In genomic region chr22:50343541-50343935, GRCh38 we compare ENCODE assay signal across 8 cellular contexts. TPM values are rescaled to one million over a fixed set of nuclear protein-coding genes. Genes with fewer than 3 reads are reported as not detected.
DNase-seq lines count a peak whose midpoint lies in the region; ATAC-seq and TF ChIP-seq lines count a peak whose summit lies in the region.

No MANE protein-coding gene starts in this region.

- ATAC-seq in DND-41 (ENCODE audit: insufficient read depth, low read depth) = peak; percentile 10; the same call in 1 of the 3 replicates
- ATAC-seq in GM18498 (IDR thresholded peaks at IDR 0.05; ENCODE audit: unreplicated experiment) = no peak
- ATAC-seq in GM21447 (IDR thresholded peaks at IDR 0.05; ENCODE audit: unreplicated experiment) = no peak

- WGBS in esophagus muscularis mucosa = 2% methylated on average over 9 of the region's 9 CpGs

- peak overlapping the region; percentile 98 for H3K9ac ChIP-seq in DND-41 (ENCODE audit: low read depth, low read length)

- peaks cover 26% of the 10 kb centered on the region for H4K20me1 ChIP-seq in DND-41 (ENCODE audit: insufficient read depth, low read length)

- H3K36me3 Mint-ChIP-seq in progenitor cell of endocrine pancreas (ENCODE audit: insufficient read depth) = no peaks in the 10 kb centered on the region

- peaks cover 20% of the 10 kb centered on the region for H3K36me3 ChIP-seq in DND-41 (ENCODE audit: insufficient read depth, low read length)
- H3K36me3 ChIP-seq in Peyer's patch = peaks cover 0 to 5% (median 0%) of the 10 kb centered on the region in 3 donors
- H3K36me3 ChIP-seq in esophagus muscularis mucosa = no peaks in the 10 kb centered on the region

- H3K27ac ChIP-seq in DND-41 (ENCODE audit: low read length) (peak overlapping the region; percentile 83), Peyer's patch (peak overlapping the region; percentile 89 to 93 (median 90)), esophagus muscularis mucosa (replicated peaks in 1 of 4) (peak overlapping the region; percentile 83 to 90 (median 88))

- no peak for TF ChIP-seq EP300 in esophagus muscularis mucosa (IDR thresholded peaks at IDR 0.05)

- no peaks in the 10 kb centered on the region for H3K9me3 Mint-ChIP-seq in progenitor cell of endocrine pancreas (ENCODE audit: low read depth)

- H3K27me3 ChIP-seq in DND-41 (ENCODE audit: insufficient read depth, low read length, poor library complexity) (no peaks in the 10 kb centered on the region), Peyer's patch (no peaks in the 10 kb centered on the region), esophagus muscularis mucosa (no peaks in the 10 kb centered on the region)

- intact Hi-C loops in esophagus muscularis mucosa (cut with DNase I) = loop anchor here (5.0 kb wide), 1 partner anchor 66 kb away; no protein-coding TSS in a partner anchor

- TF ChIP-seq POLR2A in Peyer's patch (IDR thresholded peaks at IDR 0.05) = no peak
- TF ChIP-seq POLR2A in esophagus muscularis mucosa (IDR thresholded peaks at IDR 0.05; ENCODE audit: low read depth) = no peak

- peak overlapping the region; percentile 44 for H3K4me3 Mint-ChIP-seq in progenitor cell of endocrine pancreas (ENCODE audit: low read depth)

- peak overlapping the region; percentile 76 for H2AFZ ChIP-seq in DND-41 (ENCODE audit: low read depth, low read length)

- H3K79me2 ChIP-seq in DND-41 (ENCODE audit: insufficient read depth, low read length) = peaks cover 32% of the 10 kb centered on the region

- H3K9me3 ChIP-seq in DND-41 (ENCODE audit: insufficient read depth, low read length, severe bottlenecking) (no peaks in the 10 kb centered on the region), Peyer's patch (no peaks in the 10 kb centered on the region), esophagus muscularis mucosa (no peaks in the 10 kb centered on the region)

- H3K4me3 ChIP-seq in DND-41 (ENCODE audit: low read depth in 1 of 2, low read length in 2 of 2) = peak overlapping the region; percentile 61 to 90; a peak in 3 of 4 replicates
- peak overlapping the region; percentile 96 to 100 (median 98) for H3K4me3 ChIP-seq in Peyer's patch
- peak overlapping the region; percentile 91 to 98 (median 96) for H3K4me3 ChIP-seq in esophagus muscularis mucosa

- H3K27me3 Mint-ChIP-seq in progenitor cell of endocrine pancreas = no peaks in the 10 kb centered on the region

- TF ChIP-seq CTCF in DND-41 (IDR thresholded peaks at IDR 0.05; ENCODE audit: borderline replicate concordance, extremely low read depth, low read length, poor library complexity, severe bottlenecking) (no peak), Peyer's patch (IDR thresholded peaks at IDR 0.05) (no peak), esophagus muscularis mucosa (IDR thresholded peaks at IDR 0.05) (no peak), progenitor cell of endocrine pancreas (IDR thresholded peaks at IDR 0.05; ENCODE audit: unreplicated experiment) (no peak)

- no peak for DNase-seq in DND-41
- no peak for DNase-seq in Peyer's patch
- DNase-seq in esophagus muscularis mucosa (ENCODE audit: extremely low spot score) = no peak
- no peak for DNase-seq in progenitor cell of endocrine pancreas (ENCODE audit: low spot score, unreplicated experiment)
- no peak for DNase-seq in ecto neural progenitor cell (ENCODE audit: low spot score)
- no peak for DNase-seq in RKO (ENCODE audit: low spot score)

- H3K4me1 ChIP-seq in DND-41 (ENCODE audit: insufficient read depth, low read length) = peaks cover 42% of the 10 kb centered on the region
- peaks cover 0 to 20% (median 4%) of the 10 kb centered on the region in 4 donors for H3K4me1 ChIP-seq in Peyer's patch
- H3K4me1 ChIP-seq in esophagus muscularis mucosa = peaks cover 5 to 35% (median 34%) of the 10 kb centered on the region in 4 donors

- peaks cover 3% of the 10 kb centered on the region for H3K4me1 Mint-ChIP-seq in progenitor cell of endocrine pancreas (ENCODE audit: low read depth)

- H3K27ac Mint-ChIP-seq in progenitor cell of endocrine pancreas = no peak overlapping the region

- H3K4me2 ChIP-seq in DND-41 (ENCODE audit: insufficient read depth, low read length) = peak overlapping the region; percentile 81

RNA-seq across cellular contexts. Expression of gene PPP6R2, which starts 0.4 kb away (rescaled TPM):
- total RNA-seq in Peyer's patch (100 to 1,000 TPM in 2 of 4 donors, 10 to 100 TPM in 2; 82.8 to 201 (median 111) TPM), esophagus muscularis mucosa (10 to 100 TPM; 57.7 to 79.4 (median 65.3) TPM), progenitor cell of endocrine pancreas (85.7 and 87.9 TPM in 2 replicates)

RNA-seq across cellular contexts. Expression of gene DENND6B, which starts 16.7 kb away (rescaled TPM):
- 10 to 100 TPM in 1 of 4 donors, 1 to 10 TPM in 3; 5.4 to 14.9 (median 6.3) TPM for total RNA-seq in Peyer's patch
- 1 to 10 TPM; 1.7 to 3.8 (median 2.5) TPM for total RNA-seq in esophagus muscularis mucosa
- total RNA-seq in progenitor cell of endocrine pancreas = 35.1 and 36.4 TPM in 2 replicates

RNA-seq across cellular contexts. Expression of gene PLXNB2, which starts 36.1 kb away (rescaled TPM):
- total RNA-seq in Peyer's patch (100 to 1,000 TPM; 182 to 597 (median 307) TPM), esophagus muscularis mucosa (100 to 1,000 TPM; 115 to 218 (median 154) TPM), progenitor cell of endocrine pancreas (178 and 182 TPM in 2 replicates)
